Comparison of ENCODE assay signal across 1 cellular context in the genomic region with DNA sequence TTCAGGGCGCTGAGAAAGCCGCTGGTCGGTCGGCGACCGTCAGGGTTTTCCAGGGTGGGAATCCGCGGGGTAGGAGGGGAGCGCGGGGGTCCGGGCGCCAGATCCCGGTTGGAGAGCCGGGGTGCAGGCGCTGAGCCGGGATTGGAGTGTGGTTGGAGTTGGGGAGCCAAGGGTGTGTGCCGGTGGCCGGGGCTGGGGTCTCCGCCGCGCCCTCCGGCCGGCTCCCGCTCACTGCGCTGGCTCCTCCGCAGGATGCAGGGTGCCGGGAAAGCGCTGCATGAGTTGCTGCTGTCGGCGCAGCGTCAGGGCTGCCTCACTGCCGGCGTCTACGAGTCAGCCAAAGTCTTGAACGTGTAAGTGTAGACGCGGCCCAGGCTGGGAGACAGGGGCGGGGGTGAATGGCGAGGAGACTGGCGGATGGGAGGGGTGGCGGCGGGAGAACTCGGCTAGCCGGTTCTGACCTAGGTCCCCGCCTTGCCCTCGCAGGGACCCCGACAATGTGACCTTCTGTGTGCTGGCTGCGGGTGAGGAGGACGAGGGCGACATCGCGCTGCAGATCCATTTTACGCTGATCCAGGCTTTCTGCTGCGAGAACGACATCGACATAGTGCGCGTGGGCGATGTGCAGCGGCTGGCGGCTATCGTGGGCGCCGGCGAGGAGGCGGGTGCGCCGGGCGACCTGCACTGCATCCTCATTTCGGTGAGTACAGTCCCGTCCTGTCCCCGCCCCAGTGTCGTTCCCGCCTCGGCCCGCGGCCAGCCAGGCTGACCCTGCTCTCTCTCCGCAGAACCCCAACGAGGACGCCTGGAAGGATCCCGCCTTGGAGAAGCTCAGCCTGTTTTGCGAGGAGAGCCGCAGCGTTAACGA.
TF ChIP-seq lines count a peak whose summit lies in the region.

No MANE protein-coding gene starts in this region.

TF ChIP-seq in SK-N-SH treated with all-trans-retinoic acid at 6 μM for 48 hours, 23 proteins besides CTCF, POLR2A, EP300 and RAD21 (continued from another document):
- TF ChIP-seq, protein P1, sequence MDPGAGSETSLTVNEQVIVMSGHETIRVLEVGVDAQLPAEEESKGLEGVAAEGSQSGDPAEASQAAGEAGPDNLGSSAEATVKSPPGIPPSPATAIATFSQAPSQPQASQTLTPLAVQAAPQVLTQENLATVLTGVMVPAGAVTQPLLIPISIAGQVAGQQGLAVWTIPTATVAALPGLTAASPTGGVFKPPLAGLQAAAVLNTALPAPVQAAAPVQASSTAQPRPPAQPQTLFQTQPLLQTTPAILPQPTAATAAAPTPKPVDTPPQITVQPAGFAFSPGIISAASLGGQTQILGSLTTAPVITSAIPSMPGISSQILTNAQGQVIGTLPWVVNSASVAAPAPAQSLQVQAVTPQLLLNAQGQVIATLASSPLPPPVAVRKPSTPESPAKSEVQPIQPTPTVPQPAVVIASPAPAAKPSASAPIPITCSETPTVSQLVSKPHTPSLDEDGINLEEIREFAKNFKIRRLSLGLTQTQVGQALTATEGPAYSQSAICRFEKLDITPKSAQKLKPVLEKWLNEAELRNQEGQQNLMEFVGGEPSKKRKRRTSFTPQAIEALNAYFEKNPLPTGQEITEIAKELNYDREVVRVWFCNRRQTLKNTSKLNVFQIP (CRISPR knock-in tag; IDR thresholded peaks at IDR 0.05; ENCODE audit: borderline replicate concordance, low read depth) = no peak
- no peak for TF ChIP-seq TOX (CRISPR knock-in tag; IDR thresholded peaks at IDR 0.05; ENCODE audit: borderline replicate concordance)
- TF ChIP-seq ZNF70 (CRISPR knock-in tag; IDR thresholded peaks at IDR 0.05) = no peak
- no peak for TF ChIP-seq ZNF565 (CRISPR knock-in tag; conservative IDR thresholded peaks at IDR 0.05; ENCODE audit: low read depth)
